14 cellular contexts compared by ENCODE assay signal in the genomic region with DNA sequence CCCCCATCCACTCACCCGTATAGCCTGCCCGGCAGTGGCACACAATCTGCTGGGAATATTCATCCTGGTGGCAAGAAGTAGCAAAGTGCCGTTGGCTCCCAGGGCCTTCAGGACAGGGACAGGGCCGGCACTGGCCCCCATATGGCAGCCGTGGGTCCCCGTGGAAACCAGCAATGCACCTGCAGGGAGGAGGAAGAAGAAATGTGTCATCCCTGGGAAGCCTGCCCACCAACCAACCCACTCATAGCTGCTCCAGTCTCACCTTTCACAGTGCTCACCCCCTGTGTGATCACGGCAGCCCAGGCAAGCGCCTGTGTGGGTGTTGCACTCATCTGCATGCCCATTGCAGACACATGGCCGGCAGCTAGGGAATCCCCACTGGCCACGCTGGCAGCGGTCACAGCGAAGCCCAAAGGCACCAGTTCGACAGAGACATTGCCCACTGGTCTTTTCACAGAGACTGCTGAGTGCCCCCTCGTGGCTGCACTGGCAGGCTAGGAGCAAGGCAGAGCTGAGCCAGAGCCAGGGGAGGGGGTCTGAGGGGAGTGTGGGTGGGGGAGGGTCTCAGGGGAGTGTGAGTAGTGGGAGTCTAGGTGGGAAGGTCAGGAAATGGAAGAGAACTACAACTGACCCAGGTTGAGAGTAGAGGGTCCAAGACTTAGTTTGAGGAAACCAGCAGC. TPM values are rescaled to one million over a fixed set of nuclear protein-coding genes. Genes with fewer than 3 reads are reported as not detected.
DNase-seq lines count a peak whose midpoint lies in the region; ATAC-seq lines count a peak whose summit lies in the region.
"Had no signal": no experiment of that assay in that cellular context is flagged by ENCODE, and none has a peak within 500 bp of the region (broad histone marks: within the 10 kb centered on the region; RNA-seq: fewer than 3 reads in every experiment).

No MANE protein-coding gene starts in this region.

- intact Hi-C loops in sciatic nerve (cut with DNase I): no loop called here

- DNase-seq in NCI-H748 (lab: John Stamatoyannopoulos, UW; ENCODE audit: unreplicated experiment) (peak; percentile 4), NCI-H748 treated with DMSO at 0.1 percent for 48 hours (lab: John Stamatoyannopoulos, UW) (no peak), NCI-H82 (lab: John Stamatoyannopoulos, UW) (peak; percentile 41), cerebellum (ENCODE audit: low spot score) (peak; percentile 39), putamen (ENCODE audit: low spot score) (peak; percentile 52), sciatic nerve (ENCODE audit: low spot score) (no peak), NCI-H1092 treated with DMSO at 0.1 percent for 48 hours (lab: John Stamatoyannopoulos, UW) (no peak)
- DNase-seq: activated CD4-positive, CD25-positive, alpha-beta regulatory T cell treated with anti-CD3 and anti-CD28 coated beads, Interleukin-2, amount 50 U/mL, for 72 hours; activated T-cell treated with anti-CD3 and anti-CD28 coated beads, Interleukin-2, amount 50 U/mL, for 1 hour; CD8-positive, alpha-beta T cell; effector CD4-positive, alpha-beta T cell; MG63; small intestine had no signal

- ATAC-seq in sciatic nerve (no peak), HG03139 (IDR thresholded peaks at IDR 0.05; ENCODE audit: unreplicated experiment) (no peak)
- ATAC-seq: CD8-positive, alpha-beta T cell had no signal

RNA-seq across cellular contexts. Expression of gene USP19, which starts 4.5 kb away (rescaled TPM):
- total RNA-seq in cerebellum: 35.7 TPM
- 55.7 TPM for total RNA-seq in sciatic nerve

RNA-seq across cellular contexts. Expression of gene LAMB2, which starts 7.7 kb away (rescaled TPM):
- total RNA-seq in cerebellum (79.4 TPM), sciatic nerve (515 TPM)
- total RNA-seq: CD8-positive, alpha-beta T cell had no signal

RNA-seq across cellular contexts. Expression of gene QARS1, which starts 20.6 kb away (rescaled TPM):
- total RNA-seq in cerebellum (150 TPM), sciatic nerve (123 TPM)

RNA-seq across cellular contexts. Expression of gene QRICH1, which starts 31.3 kb away (rescaled TPM):
- 66.5 TPM for total RNA-seq in cerebellum
- total RNA-seq in sciatic nerve: 101 TPM

RNA-seq across cellular contexts. Expression of gene CCDC71, which starts 41.0 kb away (rescaled TPM):
- total RNA-seq in cerebellum: 14.4 TPM
- total RNA-seq in sciatic nerve: 20.7 TPM

Comparison
In these comparisons a context has a peak if more than half of its experiments do, and no peak if none do; other contexts are left out.
1. DNase-seq: peak in NCI-H748 (single experiment), NCI-H82 (single experiment), cerebellum (single experiment) and putamen (single experiment); none in NCI-H748 treated with DMSO at 0.1 percent for 48 hours (single experiment), sciatic nerve (single experiment) and NCI-H1092 treated with DMSO at 0.1 percent for 48 hours (single experiment).